In the genomic region with DNA sequence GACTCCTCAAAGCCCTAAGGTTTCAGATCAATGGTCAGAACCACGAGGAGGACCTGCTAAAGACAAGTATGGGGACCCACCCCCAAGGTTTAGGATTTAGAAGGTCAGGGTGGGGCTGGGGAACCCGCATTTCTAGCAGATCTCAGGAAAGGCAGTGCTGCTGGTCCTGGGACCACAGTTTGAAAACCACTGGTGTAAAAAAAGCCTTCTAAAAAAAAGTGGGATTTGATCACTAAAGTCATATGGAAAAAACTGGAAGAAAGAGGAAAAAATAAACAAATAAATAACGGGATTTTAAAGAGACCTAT, we compare ENCODE assay signal across 1 cellular context.
TF ChIP-seq lines count a peak whose summit lies in the region.

No MANE protein-coding gene starts in this region.

TF ChIP-seq in HCT116, 20 proteins besides CTCF, POLR2A, EP300 and RAD21 (continued from another document):
- TF ChIP-seq ZFX (IDR thresholded peaks at IDR 0.05) (no peak), EZH2phosphoT487 (IDR thresholded peaks at IDR 0.05; ENCODE audit: borderline replicate concordance) (no peak)
